In genomic region chr2:239153806-239154591, GRCh38 we compare ENCODE assay signal across 18 cellular contexts.
DNase-seq lines count a peak whose midpoint lies in the region; ATAC-seq and TF ChIP-seq lines count a peak whose summit lies in the region.
"Had no signal": no experiment of that assay in that cellular context is flagged by ENCODE, and none has a peak within 500 bp of the region (broad histone marks: within the 10 kb centered on the region; RNA-seq: fewer than 3 reads in every experiment).

No MANE protein-coding gene starts in this region.

- no peak for TF ChIP-seq EP300 in gastroesophageal sphincter (IDR thresholded peaks at IDR 0.05)

- no peaks in the 10 kb centered on the region for H4K20me1 ChIP-seq in GM23248 (ENCODE audit: insufficient read depth)

- TF ChIP-seq POLR2A in gastroesophageal sphincter (IDR thresholded peaks at IDR 0.05) (no peak), gastrocnemius medialis (IDR thresholded peaks at IDR 0.05) (no peak)

- H3K36me3 ChIP-seq in CD4-positive, CD25-positive, alpha-beta regulatory T cell (ENCODE audit: control insufficient read depth, insufficient read depth, low read length) = peaks cover 61% of the 10 kb centered on the region
- peaks cover 0 to 72% of the 10 kb centered on the region in 2 donors for H3K36me3 ChIP-seq in gastroesophageal sphincter
- H3K36me3 ChIP-seq in gastrocnemius medialis = peaks cover 0 to 28% of the 10 kb centered on the region in 2 donors
- H3K36me3 ChIP-seq in GM23248 (ENCODE audit: low read depth) = no peaks in the 10 kb centered on the region
- H3K36me3 ChIP-seq in WERI-Rb-1 = no peaks in the 10 kb centered on the region

- TF ChIP-seq CTCF in gastroesophageal sphincter (IDR thresholded peaks at IDR 0.05) (no peak), gastrocnemius medialis (IDR thresholded peaks at IDR 0.05 in 4 of 5, conservative IDR thresholded peaks at IDR 0.05 in 1 of 5) (no peak), foreskin fibroblast (IDR thresholded peaks at IDR 0.05; ENCODE audit: low read depth, low read length) (no peak), WERI-Rb-1 (IDR thresholded peaks at IDR 0.05; ENCODE audit: low read depth, low read length) (no peak)

- no peak for ATAC-seq in CD4-positive, CD25-positive, alpha-beta regulatory T cell (ENCODE audit: low read depth in 2 of 2)
- ATAC-seq in gastroesophageal sphincter = no peak
- no peak for ATAC-seq in gastrocnemius medialis

- in situ Hi-C loops in G401 (cut with HindIII; ENCODE audit: low sequenced_read_pairs) (no loop called here), gastrocnemius medialis (cut with MboI; ENCODE audit: low sequenced_read_pairs in 4 of 4) (no loop called here), GM23248 (cut with MboI) (no loop called here)

- no peaks in the 10 kb centered on the region for H3K9me2 ChIP-seq in GM23248 (ENCODE audit: insufficient read depth)

- H3K4me1 Mint-ChIP-seq in CD4-positive, CD25-positive, alpha-beta regulatory T cell = peaks cover 6 to 24% (median 8%) of the 10 kb centered on the region in 4 donors
- H3K4me1 Mint-ChIP-seq: nephron had no signal

- H3K27me3 Mint-ChIP-seq in CD4-positive, CD25-positive, alpha-beta regulatory T cell = no peaks in the 10 kb centered on the region
- H3K27me3 Mint-ChIP-seq: activated CD4-positive, alpha-beta T cell treated with anti-CD3 and anti-CD28 coated beads, Interleukin-2, amount 10 ng/mL, durations not matched to agents 24 days and 14 days; memory B cell had no signal

- H3K27ac Mint-ChIP-seq in CD4-positive, CD25-positive, alpha-beta regulatory T cell = peak overlapping the region; percentile 38 to 69 (median 47)
- H3K27ac Mint-ChIP-seq: activated CD4-positive, alpha-beta T cell treated with anti-CD3 and anti-CD28 coated beads, Interleukin-2, amount 10 ng/mL, durations not matched to agents 24 days and 14 days; activated T-helper 1 cell treated with anti-CD3 and anti-CD28 coated beads, Interleukin-12 subunit alpha, Interleukin-12 subunit beta, Interleukin-2, Interleukin-4 antibody, amounts not matched to agents 30 ng/mL and 10 ng/mL and 1 ng/mL, durations not matched to agents 14 hours and 24 hours and 36 hours; HFFc6; memory B cell; nephron had no signal

- no peaks in the 10 kb centered on the region for H3K79me2 ChIP-seq in GM23248 (ENCODE audit: insufficient read depth)

- H3K9ac ChIP-seq in GM23248 = no peak overlapping the region

- intact Hi-C loops in gastrocnemius medialis (cut with DNase I; ENCODE audit: low total_unique reads) = no loop called here

- H3K4me3 ChIP-seq in CD4-positive, CD25-positive, alpha-beta regulatory T cell (ENCODE audit: low read depth, low read length) = no peak overlapping the region
- H3K4me3 ChIP-seq in gastroesophageal sphincter (no peak overlapping the region), gastrocnemius medialis (no peak overlapping the region), GM23248 (no peak overlapping the region), foreskin fibroblast (ENCODE audit: low read depth in 1 of 2, low read length in 2 of 2) (no peak overlapping the region), WERI-Rb-1 (ENCODE audit: low read depth, low read length) (no peak overlapping the region)
- H3K4me3 ChIP-seq: thoracic aorta had no signal

- H3K27ac ChIP-seq in CD4-positive, CD25-positive, alpha-beta regulatory T cell (ENCODE audit: insufficient read depth, low read length, poor library complexity, severe bottlenecking) = no peak overlapping the region
- H3K27ac ChIP-seq in gastroesophageal sphincter (peak overlapping the region in 3 of 4 donors; percentile 12 to 34 (median 31)), gastrocnemius medialis (peak overlapping the region; percentile 71 to 93 (median 86)), GM23248 (no peak overlapping the region), WERI-Rb-1 (no peak overlapping the region)
- H3K27ac ChIP-seq: thoracic aorta had no signal

- WGBS in gastroesophageal sphincter (ENCODE audit: low coverage in 1 of 2), 2 donors = 73 to 76% methylated on average over 5 of the region's 17 CpGs
- 88 to 89% methylated on average over 16 to 17 of the region's 17 CpGs for WGBS in GM23248 (ENCODE audit: low coverage in 1 of 2, low lambda C conversion rate in 2 of 2, missing lambda C conversion rate in 2 of 2), 2 experiments

- no peaks in the 10 kb centered on the region for H3K27me3 ChIP-seq in CD4-positive, CD25-positive, alpha-beta regulatory T cell (ENCODE audit: control insufficient read depth, insufficient read depth, low read length)
- H3K27me3 ChIP-seq in gastroesophageal sphincter (no peaks in the 10 kb centered on the region), gastrocnemius medialis (no peaks in the 10 kb centered on the region), GM23248 (replicated peaks; ENCODE audit: insufficient read depth) (no peaks in the 10 kb centered on the region), WERI-Rb-1 (ENCODE audit: insufficient read depth, low read depth, severe bottlenecking) (no peaks in the 10 kb centered on the region)
- H3K27me3 ChIP-seq: BE2C had no signal

- H3F3A ChIP-seq in GM23248 (ENCODE audit: insufficient read depth) = no peaks in the 10 kb centered on the region

- peaks cover 5% of the 10 kb centered on the region for H3K4me1 ChIP-seq in CD4-positive, CD25-positive, alpha-beta regulatory T cell (ENCODE audit: control insufficient read depth, insufficient read depth, low read length, poor library complexity, severe bottlenecking)
- H3K4me1 ChIP-seq in gastroesophageal sphincter (peaks cover 0 to 42% (median 4%) of the 10 kb centered on the region in 3 donors), gastrocnemius medialis (peaks cover 16 to 33% of the 10 kb centered on the region in 2 donors), GM23248 (ENCODE audit: insufficient read depth) (no peaks in the 10 kb centered on the region)
- H3K4me1 ChIP-seq: BE2C had no signal

- H3K9me3 ChIP-seq in CD4-positive, CD25-positive, alpha-beta regulatory T cell (ENCODE audit: control insufficient read depth in 2 of 2, low read length in 2 of 2) = peaks cover 11 to 17% of the 10 kb centered on the region in 2 experiments
- H3K9me3 ChIP-seq in gastroesophageal sphincter (no peaks in the 10 kb centered on the region), gastrocnemius medialis (no peaks in the 10 kb centered on the region), GM23248 (ENCODE audit: low read depth) (no peaks in the 10 kb centered on the region), WERI-Rb-1 (ENCODE audit: severe bottlenecking) (no peaks in the 10 kb centered on the region)
- H3K9me3 ChIP-seq: BE2C, thoracic aorta had no signal

- no peak overlapping the region for H3K4me2 ChIP-seq in GM23248 (ENCODE audit: unreplicated experiment)

- DNase-seq in CD4-positive, CD25-positive, alpha-beta regulatory T cell = no peak
- DNase-seq in G401 (ENCODE audit: low spot score) = peak; percentile 67
- peak in 1 of 2 donors; percentile 11 for DNase-seq in gastrocnemius medialis
- no peak for DNase-seq in GM23248
- DNase-seq in foreskin fibroblast = no peak
- no peak for DNase-seq in WERI-Rb-1
- DNase-seq: activated CD4-positive, alpha-beta T cell treated with anti-CD3 and anti-CD28 coated beads, Interleukin-2, amount 10 ng/mL, durations not matched to agents 24 days and 14 days; BE2C; DMS79; HFFc6; immature natural killer cell; SHP77 treated with DMSO at 0.1 percent for 48 hours; stimulated activated CD4-positive, alpha-beta T cell treated with anti-CD3 and anti-CD28 coated beads, Interleukin-2, amount 100 ng/mL, for 24 hours had no signal

- H3K4me3 Mint-ChIP-seq in CD4-positive, CD25-positive, alpha-beta regulatory T cell = no peak overlapping the region
- H3K4me3 Mint-ChIP-seq: activated CD4-positive, alpha-beta T cell treated with anti-CD3 and anti-CD28 coated beads, Interleukin-2, amount 10 ng/mL, durations not matched to agents 24 days and 14 days; activated T-helper 1 cell treated with anti-CD3 and anti-CD28 coated beads, Interleukin-12 subunit alpha, Interleukin-12 subunit beta, Interleukin-2, Interleukin-4 antibody, amounts not matched to agents 30 ng/mL and 10 ng/mL and 1 ng/mL, durations not matched to agents 14 hours and 24 hours and 36 hours; HFFc6; immature natural killer cell; memory B cell; nephron had no signal

- no peak overlapping the region for H2AFZ ChIP-seq in GM23248

- peaks cover 1 to 10% (median 7%) of the 10 kb centered on the region in 7 donors for H3K9me3 Mint-ChIP-seq in CD4-positive, CD25-positive, alpha-beta regulatory T cell
- H3K9me3 Mint-ChIP-seq: activated CD4-positive, alpha-beta T cell treated with anti-CD3 and anti-CD28 coated beads, Interleukin-2, amount 10 ng/mL, durations not matched to agents 24 days and 14 days; HFFc6; nephron had no signal

- peaks cover 53% of the 10 kb centered on the region for H3K36me3 Mint-ChIP-seq in CD4-positive, CD25-positive, alpha-beta regulatory T cell

Comparison
In these comparisons a context has a peak if more than half of its experiments do, and no peak if none do; other contexts are left out.
1. H3K27ac ChIP-seq: peak in gastroesophageal sphincter (3 of 4) and gastrocnemius medialis (4 of 4); none in CD4-positive, CD25-positive, alpha-beta regulatory T cell (single experiment), GM23248 (single experiment) and WERI-Rb-1 (single experiment).